Comparison of ENCODE assay signal across 11 cellular contexts in the genomic region with DNA sequence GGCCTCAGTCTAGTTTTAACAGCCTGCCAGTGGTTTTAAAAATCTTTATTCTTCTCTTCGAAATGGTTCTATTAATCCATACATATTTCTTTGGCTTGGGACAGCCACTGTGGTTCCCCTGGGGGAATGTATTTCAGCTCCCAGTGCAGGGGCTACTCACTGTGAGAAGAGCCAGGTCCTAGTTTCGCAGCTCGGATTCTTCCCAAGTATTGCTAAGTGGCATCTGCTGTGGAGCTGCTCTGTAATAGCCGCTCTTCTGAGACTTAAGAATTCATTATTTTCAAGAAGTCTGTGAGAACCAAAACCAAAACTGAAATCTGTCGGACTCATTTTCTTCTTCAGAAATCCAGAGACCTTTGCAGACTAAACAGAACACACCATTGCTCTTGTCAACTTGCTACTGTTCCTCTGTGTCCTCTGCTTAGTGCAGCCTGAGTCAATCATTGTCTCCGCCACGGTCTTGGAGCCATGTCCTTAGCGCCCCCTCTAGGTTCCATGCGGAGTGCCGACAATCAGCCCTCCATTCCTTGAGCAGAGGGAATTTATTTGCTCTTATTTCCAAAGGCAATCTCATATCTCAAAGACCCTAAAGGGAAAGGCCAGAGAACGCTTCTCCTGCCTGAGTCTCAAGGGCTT.
A peak's percentile ranks its signal among the peaks of the same experiment; 100 is the strongest.
DNase-seq lines count a peak whose midpoint lies in the region; ATAC-seq, FAIRE-seq and TF ChIP-seq lines count a peak whose summit lies in the region.
"Had no signal": no experiment of that assay in that cellular context is flagged by ENCODE, and none has a peak within 500 bp of the region (broad histone marks: within the 10 kb centered on the region; RNA-seq: fewer than 3 reads in every experiment).

No MANE protein-coding gene starts in this region.

- TF ChIP-seq RAD21 in H1 (IDR thresholded peaks at IDR 0.05 in 1 of 2, conservative IDR thresholded peaks at IDR 0.05 in 1 of 2; ENCODE audit: low read depth in 2 of 2, low read length in 2 of 2): peak; percentile 87 to 88

- no peak for DNase-seq in AG09309 (ENCODE audit: low read depth)
- DNase-seq in MM.1S: peak; percentile 81
- peak; percentile 44 to 72 for DNase-seq in H1 (ENCODE audit: low read depth in 1 of 2, low spot score in 2 of 2)
- DNase-seq in mesenchymal stem cell: peak; percentile 66
- no peak for DNase-seq in NCI-H1105 (lab: John Stamatoyannopoulos, UW)
- DNase-seq: COR-L47, NCI-H2107 had no signal

- H4K91ac ChIP-seq in H1 (replicated peaks; ENCODE audit: insufficient read length, low read length): no peak overlapping the region
- H4K91ac ChIP-seq in mesenchymal stem cell (ENCODE audit: low read length): no peak overlapping the region

- 44% methylated on average over 11 of the region's 11 CpGs; no CpG with 5 or more reads in 1 of the 2 experiments for WGBS in H1 (ENCODE audit: extremely low coverage in 1 of 2, insufficient coverage in 1 of 2, insufficient read length in 1 of 2, insufficient replicate concordance in 2 of 2, low coverage in 1 of 2, low lambda C conversion rate in 2 of 2, missing lambda C conversion rate in 1 of 2), 2 experiments
- 43% methylated on average over 11 of the region's 11 CpGs for WGBS in mesenchymal stem cell

- TF ChIP-seq POLR2A in H1 (IDR thresholded peaks at IDR 0.05; ENCODE audit: control extremely low read depth in 1 of 2, low read depth in 2 of 2, low read length in 2 of 2): no peak

- no peaks in the 10 kb centered on the region for H3K79me1 ChIP-seq in H1 (ENCODE audit: low read depth, low read length)
- H3K79me1 ChIP-seq in mesenchymal stem cell (replicated peaks; ENCODE audit: low read length, poor library complexity, severe bottlenecking): no peaks in the 10 kb centered on the region

- H2BK5ac ChIP-seq in H1 (ENCODE audit: low read depth, low read length) (no peak overlapping the region), mesenchymal stem cell (ENCODE audit: low read depth, low read length, poor library complexity, severe bottlenecking) (no peak overlapping the region)

- ATAC-seq in GM19467 (IDR thresholded peaks at IDR 0.05; ENCODE audit: unreplicated experiment): no peak
- ATAC-seq in HG02938 (IDR thresholded peaks at IDR 0.05; ENCODE audit: unreplicated experiment): no peak
- ATAC-seq in GM18517 (IDR thresholded peaks at IDR 0.05; ENCODE audit: unreplicated experiment): no peak

- H3K9me2 ChIP-seq in MM.1S (replicated peaks; ENCODE audit: insufficient read depth, low read length): no peaks in the 10 kb centered on the region

- TF ChIP-seq EP300 in H1 (IDR thresholded peaks at IDR 0.05; ENCODE audit: borderline replicate concordance in 1 of 2, low read depth in 2 of 2, low read length in 2 of 2): no peak

- no peak overlapping the region for H3K4ac ChIP-seq in H1 (replicated peaks; ENCODE audit: insufficient read length, low read depth, low read length)
- H3K4ac ChIP-seq in mesenchymal stem cell (ENCODE audit: low read depth in 1 of 2, low read length in 2 of 2): no peak overlapping the region

- H3K56ac ChIP-seq in H1 (replicated peaks; ENCODE audit: insufficient read length, low read depth, low read length): no peak overlapping the region

- H3K36me3 ChIP-seq in MM.1S (replicated peaks; ENCODE audit: insufficient read depth, low read length) (no peaks in the 10 kb centered on the region), H1 (ENCODE audit: control insufficient read depth in 2 of 4, insufficient read depth in 4 of 4, low read length in 3 of 4) (no peaks in the 10 kb centered on the region), mesenchymal stem cell (ENCODE audit: control insufficient read depth in 1 of 2, insufficient read depth in 2 of 2, low read depth in 1 of 2, low read length in 2 of 2) (no peaks in the 10 kb centered on the region)

- H3K27ac ChIP-seq in MM.1S (ENCODE audit: low read length) (peak overlapping the region; percentile 12; the same call in 1 of the 2 replicates), H1 (ENCODE audit: low read depth, low read length) (no peak overlapping the region), mesenchymal stem cell (ENCODE audit: low read length, poor library complexity, severe bottlenecking) (no peak overlapping the region)

- no peak overlapping the region for H3K4me3 ChIP-seq in AG09309 (ENCODE audit: control insufficient read depth, low read depth, low read length)
- peak overlapping the region; percentile 21; the same call in 1 of the 2 replicates for H3K4me3 ChIP-seq in MM.1S (ENCODE audit: low read length)
- H3K4me3 ChIP-seq in H1 (ENCODE audit: extremely low read depth in 1 of 4, insufficient read depth in 2 of 4, low read depth in 3 of 4, low read length in 4 of 4): no peak overlapping the region
- H3K4me3 ChIP-seq in mesenchymal stem cell (ENCODE audit: insufficient read depth in 1 of 2, low read depth in 1 of 2, low read length in 2 of 2): peak overlapping the region in 1 of 2 experiments; percentile 38

- H3K4me2 ChIP-seq in MM.1S (ENCODE audit: low read depth, low read length): peak overlapping the region; percentile 62
- H3K4me2 ChIP-seq in H1 (ENCODE audit: insufficient read depth in 1 of 2, low read depth in 2 of 2, low read length in 2 of 2): no peak overlapping the region
- H3K4me2 ChIP-seq in mesenchymal stem cell (ENCODE audit: low read length, poor library complexity, severe bottlenecking): no peak overlapping the region

- H4K8ac ChIP-seq in H1 (ENCODE audit: extremely low read depth, insufficient read depth, low read length) (no peak overlapping the region), mesenchymal stem cell (ENCODE audit: low read length) (no peak overlapping the region)

- H4K5ac ChIP-seq in H1 (ENCODE audit: insufficient read length, low read depth, low read length): no peak overlapping the region

- H2BK120ac ChIP-seq in H1 (replicated peaks; ENCODE audit: low read depth, low read length) (no peak overlapping the region), mesenchymal stem cell (ENCODE audit: low read depth, low read length) (no peak overlapping the region)

- CTCF ChIA-PET in H1 (lab: Charles Lee; ENCODE audit: partially characterized antibody): interaction anchor here (0.7 to 2.0 kb wide), 15 partner anchors 9 to 596 kb away, joined by 3 to 9 read pairs (median 4); no protein-coding TSS in a partner anchor

- no peak overlapping the region for H2BK15ac ChIP-seq in H1 (ENCODE audit: low read length)
- no peak overlapping the region for H2BK15ac ChIP-seq in mesenchymal stem cell (ENCODE audit: low read depth, poor library complexity, severe bottlenecking)

- H2AK5ac ChIP-seq in H1 (ENCODE audit: low read depth, low read length): no peak overlapping the region
- H2AK5ac ChIP-seq in mesenchymal stem cell (ENCODE audit: low read length, severe bottlenecking): no peak overlapping the region

- H3K23me2 ChIP-seq in H1 (ENCODE audit: low read depth, low read length): no peaks in the 10 kb centered on the region

- H3K9ac ChIP-seq in MM.1S (ENCODE audit: low read length): no peak overlapping the region; the same call in 1 of the 2 replicates
- no peak overlapping the region for H3K9ac ChIP-seq in H1 (replicated peaks in 1 of 4; ENCODE audit: extremely low read depth in 1 of 4, low read depth in 3 of 4, low read length in 3 of 4)
- H3K9ac ChIP-seq in mesenchymal stem cell (ENCODE audit: low read length): peak overlapping the region; percentile 30

- H2BK20ac ChIP-seq in H1 (ENCODE audit: low read length): no peak overlapping the region

- peaks cover 8% of the 10 kb centered on the region; the same call in 1 of the 2 replicates for H3F3A ChIP-seq in MM.1S (ENCODE audit: insufficient read depth, low read length)

- FAIRE-seq in H1 (lab: Jason Lieb, UNC): peak; percentile 88
- FAIRE-seq: endothelial cell of umbilical vein had no signal

- TF ChIP-seq CTCF in AG09309 (IDR thresholded peaks at IDR 0.05; ENCODE audit: control insufficient read depth, insufficient read depth, low read depth, low read length, missing control alignments): peak; percentile 37
- peak; percentile 74 for TF ChIP-seq CTCF in MM.1S (IDR thresholded peaks at IDR 0.05; ENCODE audit: low read length)
- peak; percentile 66 to 92 (median 89) for TF ChIP-seq CTCF in H1 (IDR thresholded peaks at IDR 0.05; ENCODE audit: control extremely low read depth in 1 of 3, insufficient read depth in 1 of 3, low read depth in 1 of 3, low read length in 3 of 3)

- H2AFZ ChIP-seq in MM.1S (ENCODE audit: low read length) (peak overlapping the region; percentile 69), H1 (ENCODE audit: low read length) (peak overlapping the region; percentile 93), mesenchymal stem cell (ENCODE audit: low read depth, low read length) (no peak overlapping the region)

- no peak overlapping the region for H3K14ac ChIP-seq in H1 (ENCODE audit: insufficient read length)
- no peak overlapping the region for H3K14ac ChIP-seq in mesenchymal stem cell (ENCODE audit: low read length in 2 of 2)

- no peak overlapping the region for H3K18ac ChIP-seq in H1 (ENCODE audit: extremely low read depth, low read length)
- H3K18ac ChIP-seq in mesenchymal stem cell (ENCODE audit: low read depth in 1 of 2, low read length in 2 of 2): no peak overlapping the region

- H3K23ac ChIP-seq in H1 (ENCODE audit: insufficient read length) (no peak overlapping the region), mesenchymal stem cell (ENCODE audit: low read length in 2 of 2) (no peak overlapping the region)

- POLR2A ChIA-PET in H1 (lab: Charles Lee; ENCODE audit: partially characterized antibody): no interaction called here

- no peaks in the 10 kb centered on the region for H3K27me3 ChIP-seq in MM.1S (replicated peaks; ENCODE audit: insufficient read depth, low read length)
- H3K27me3 ChIP-seq in H1 (replicated peaks in 1 of 4; ENCODE audit: control insufficient read depth in 3 of 4, extremely low read depth in 1 of 4, insufficient read depth in 3 of 4, low read length in 3 of 4): no peaks in the 10 kb centered on the region
- no peaks in the 10 kb centered on the region for H3K27me3 ChIP-seq in mesenchymal stem cell (ENCODE audit: control insufficient read depth in 1 of 2, insufficient read depth in 1 of 2, low read length in 2 of 2)

- no peak overlapping the region for H2BK12ac ChIP-seq in H1 (ENCODE audit: low read depth, low read length)
- no peak overlapping the region for H2BK12ac ChIP-seq in mesenchymal stem cell (ENCODE audit: low read length in 2 of 2)

- H3K9me3 ChIP-seq in MM.1S (replicated peaks; ENCODE audit: insufficient read depth, low read length): no peaks in the 10 kb centered on the region
- no peaks in the 10 kb centered on the region for H3K9me3 ChIP-seq in H1 (ENCODE audit: insufficient read depth in 2 of 2, low read depth in 1 of 2, low read length in 1 of 2)
- no peaks in the 10 kb centered on the region for H3K9me3 ChIP-seq in mesenchymal stem cell (ENCODE audit: control insufficient read depth, low read length)

- no peaks in the 10 kb centered on the region for H3K79me2 ChIP-seq in MM.1S (ENCODE audit: low read length)
- no peaks in the 10 kb centered on the region for H3K79me2 ChIP-seq in H1 (ENCODE audit: control insufficient read depth in 1 of 2, insufficient read depth in 2 of 2, low read length in 2 of 2)

- H4K20me1 ChIP-seq in MM.1S (ENCODE audit: insufficient read depth, low read length): no peaks in the 10 kb centered on the region
- no peaks in the 10 kb centered on the region for H4K20me1 ChIP-seq in H1 (replicated peaks in 1 of 2; ENCODE audit: control insufficient read depth in 1 of 2, insufficient read depth in 2 of 2, low read length in 2 of 2)

- H3K4me1 ChIP-seq in MM.1S (ENCODE audit: low read length) (no peaks in the 10 kb centered on the region), H1 (replicated peaks in 1 of 4; ENCODE audit: control insufficient read depth in 3 of 4, insufficient read depth in 4 of 4, low read length in 3 of 4) (no peaks in the 10 kb centered on the region), mesenchymal stem cell (ENCODE audit: control insufficient read depth, insufficient read depth, low read depth, low read length) (no peaks in the 10 kb centered on the region)

Comparison
In these comparisons a context has a peak if more than half of its experiments do, and no peak if none do; other contexts are left out.
1. DNase-seq: peak in MM.1S (single experiment), H1 (2 of 2) and mesenchymal stem cell (single experiment); none in AG09309 (single experiment) and NCI-H1105 (single experiment).
2. CTCF ChIP-seq: peak in every context shown above with its lines; median percentile 89 in H1; 74 in MM.1S; 37 in AG09309.